In genomic region chr1:62707746-62708123, GRCh38 we compare ENCODE assay signal across 26 cellular contexts.
"Had no signal": no experiment of that assay in that cellular context is flagged by ENCODE, and none has a peak within 500 bp of the region (broad histone marks: within the 10 kb centered on the region; RNA-seq: fewer than 3 reads in every experiment).

No MANE protein-coding gene starts in this region.

- H3K27me3 Mint-ChIP-seq: activated CD4-positive, alpha-beta T cell treated with anti-CD3 and anti-CD28 coated beads for 36 hours; activated naive CD4-positive, alpha-beta T cell treated with anti-CD3 and anti-CD28 coated beads, Interleukin-2, amount 50 U/mL, for 24 hours; T-cell had no signal

- H3K27ac Mint-ChIP-seq: activated CD4-positive, alpha-beta T cell treated with anti-CD3 and anti-CD28 coated beads for 36 hours; activated CD8-positive, alpha-beta T cell treated with anti-CD3 and anti-CD28 coated beads, Interleukin-2, amount 10 ng/mL, durations not matched to agents 7 days and 5 days; activated naive CD4-positive, alpha-beta T cell treated with anti-CD3 and anti-CD28 coated beads, Interleukin-2, amount 50 U/mL, for 24 hours; T-cell had no signal

- H3K9me3 Mint-ChIP-seq: activated naive CD4-positive, alpha-beta T cell treated with anti-CD3 and anti-CD28 coated beads, Interleukin-2, amount 50 U/mL, for 24 hours had no signal

- H3K4me3 ChIP-seq: breast epithelium, MG63, SK-N-MC had no signal

- H3K4me1 Mint-ChIP-seq: activated CD4-positive, alpha-beta T cell treated with anti-CD3 and anti-CD28 coated beads for 36 hours; activated naive CD4-positive, alpha-beta T cell treated with anti-CD3 and anti-CD28 coated beads, Interleukin-2, amount 50 U/mL, for 24 hours; T-cell had no signal

- H3K36me3 ChIP-seq: breast epithelium, MG63 had no signal

- H3K4me3 Mint-ChIP-seq: activated CD4-positive, alpha-beta T cell treated with anti-CD3 and anti-CD28 coated beads for 36 hours; activated CD8-positive, alpha-beta T cell treated with anti-CD3 and anti-CD28 coated beads, Interleukin-2, amount 10 ng/mL, durations not matched to agents 7 days and 5 days; activated naive CD4-positive, alpha-beta T cell treated with anti-CD3 and anti-CD28 coated beads, Interleukin-2, amount 50 U/mL, for 24 hours; T-cell had no signal

- H3K9me3 ChIP-seq: breast epithelium, MG63 had no signal

- DNase-seq: activated CD4-positive, alpha-beta T cell treated with anti-CD3 and anti-CD28 coated beads for 36 hours; activated CD8-positive, alpha-beta memory T cell treated with anti-CD3 and anti-CD28 coated beads, Interleukin-2, amount 50 U/mL, for 48 hours; activated CD8-positive, alpha-beta T cell treated with anti-CD3 and anti-CD28 coated beads, Interleukin-2, amount 10 ng/mL, durations not matched to agents 7 days and 5 days; activated effector memory CD4-positive, alpha-beta T cell treated with Interleukin-2 at 50 U/mL for 16 hours; activated naive CD4-positive, alpha-beta T cell; activated T-cell treated with anti-CD3 and anti-CD28 coated beads, Interleukin-2, amount 50 U/mL, for 1 hour; aorta; MG63; MV-4-11; NCI-H1092 treated with DMSO at 0.1 percent for 48 hours; NCI-H1417 treated with DMSO at 0.1 percent for 48 hours; NCI-H1694; NCI-H2107; NCI-H2171 treated with DMSO at 0.1 percent for 48 hours; NCI-H226; NCI-H526 treated with DMSO at 0.1 percent for 48 hours; NCI-H82; RPMI8226; T-cell; T-helper 2 cell; T1000 had no signal

- H3K36me3 Mint-ChIP-seq: activated naive CD4-positive, alpha-beta T cell treated with anti-CD3 and anti-CD28 coated beads, Interleukin-2, amount 50 U/mL, for 24 hours had no signal

- ATAC-seq: activated CD4-positive, alpha-beta T cell treated with anti-CD3 and anti-CD28 coated beads for 36 hours; activated CD8-positive, alpha-beta T cell treated with anti-CD3 and anti-CD28 coated beads, Interleukin-2, amount 10 ng/mL, durations not matched to agents 7 days and 5 days; Right ventricle myocardium inferior; T-cell had no signal

- H3K27ac ChIP-seq: breast epithelium, SK-N-MC had no signal

- H3K4me1 ChIP-seq: breast epithelium had no signal

- FAIRE-seq: TTC549 had no signal

- H3K27me3 ChIP-seq: breast epithelium, MG63 had no signal
